9 cellular contexts compared by ENCODE assay signal in genomic region chr17:65783845-65784334, GRCh38.
DNase-seq lines count a peak whose midpoint lies in the region; ATAC-seq and TF ChIP-seq lines count a peak whose summit lies in the region.
"Had no signal": no experiment of that assay in that cellular context is flagged by ENCODE, and none has a peak within 500 bp of the region (broad histone marks: within the 10 kb centered on the region; RNA-seq: fewer than 3 reads in every experiment).

No MANE protein-coding gene starts in this region.

- H3K27ac ChIP-seq in fibroblast of lung (ENCODE audit: insufficient read depth, low read length), result peak overlapping the region; percentile 45
- H3K27ac ChIP-seq: neutrophil had no signal

- H3K27me3 ChIP-seq in fibroblast of lung (ENCODE audit: control insufficient read depth, insufficient read depth, low read length) (no peaks in the 10 kb centered on the region), H7 (ENCODE audit: control insufficient read depth, insufficient read depth, low read length) (no peaks in the 10 kb centered on the region)
- H3K27me3 ChIP-seq: neutrophil had no signal

- ATAC-seq in GM21515 (IDR thresholded peaks at IDR 0.05; ENCODE audit: unreplicated experiment) (no peak), GM19463 (IDR thresholded peaks at IDR 0.05; ENCODE audit: unreplicated experiment) (no peak)

- peaks cover 23% of the 10 kb centered on the region for H3K4me1 ChIP-seq in fibroblast of lung (ENCODE audit: control insufficient read depth, extremely low read depth, insufficient read depth, low read length)

- H3K36me3 ChIP-seq in fibroblast of lung (ENCODE audit: control insufficient read depth, insufficient read depth, low read length) (no peaks in the 10 kb centered on the region), H7 (replicated peaks; ENCODE audit: control insufficient read depth, insufficient read depth, low read length) (no peaks in the 10 kb centered on the region)
- H3K36me3 ChIP-seq: neutrophil had no signal

- H3K9me3 ChIP-seq in fibroblast of lung (ENCODE audit: control insufficient read depth, insufficient read depth, low read depth, low read length), result no peaks in the 10 kb centered on the region
- H3K9me3 ChIP-seq: neutrophil had no signal

- no peaks in the 10 kb centered on the region for H3K79me2 ChIP-seq in fibroblast of lung (ENCODE audit: control insufficient read depth, insufficient read depth, low read length)

- in situ Hi-C loops in SK-MEL-5 (cut with HindIII; ENCODE audit: low pct_unique_long_range_greater_than_20kb, low sequenced_read_pairs), result no loop called here

- DNase-seq in Daoy (ENCODE audit: low read depth) (peak; percentile 84), SK-MEL-5 (ENCODE audit: low read depth, low spot score) (peak; percentile 66), fibroblast of lung (ENCODE audit: low read depth in 2 of 2) (peak; percentile 92 to 95), retinal pigment epithelial cell (ENCODE audit: low read depth) (peak; percentile 92), cerebellum (ENCODE audit: low spot score) (no peak), H7 (no peak)

- H2AFZ ChIP-seq in fibroblast of lung (ENCODE audit: low read length), result no peak overlapping the region

- H4K20me1 ChIP-seq in fibroblast of lung (ENCODE audit: control insufficient read depth, extremely low read depth, insufficient read depth, low read length), result no peaks in the 10 kb centered on the region

- peak overlapping the region; percentile 66 for H3K4me2 ChIP-seq in fibroblast of lung (ENCODE audit: extremely low read depth, insufficient read depth, low read length)

- H3K4me3 ChIP-seq in fibroblast of lung (replicated peaks in 1 of 4; ENCODE audit: control extremely low read depth in 1 of 4, insufficient read depth in 1 of 4, low read depth in 3 of 4, low read length in 4 of 4), result no peak overlapping the region
- no peak overlapping the region for H3K4me3 ChIP-seq in retinal pigment epithelial cell (ENCODE audit: low read length)
- H3K4me3 ChIP-seq in H7 (ENCODE audit: insufficient read depth, low read depth, low read length), result no peak overlapping the region

- TF ChIP-seq CTCF in fibroblast of lung (conservative IDR thresholded peaks at IDR 0.05 in 1 of 2, IDR thresholded peaks at IDR 0.05 in 1 of 2; ENCODE audit: low read depth in 1 of 2, low read length in 2 of 2), result no peak
- no peak for TF ChIP-seq CTCF in retinal pigment epithelial cell (conservative IDR thresholded peaks at IDR 0.05; ENCODE audit: low read depth, low read length)

- H3K9ac ChIP-seq in fibroblast of lung (ENCODE audit: insufficient read depth, low read length), result no peak overlapping the region

Comparison
In these comparisons a context has a peak if more than half of its experiments do, and no peak if none do; other contexts are left out.
1. DNase-seq: peak in Daoy (single experiment), SK-MEL-5 (single experiment), fibroblast of lung (2 of 2) and retinal pigment epithelial cell (single experiment); none in cerebellum (single experiment) and H7 (single experiment).